1 cellular context compared by ENCODE assay signal in genomic region chr15:89900849-89901248, GRCh38.
TF ChIP-seq lines count a peak whose summit lies in the region.

No MANE protein-coding gene starts in this region.

TF ChIP-seq in IMR-90, 13 proteins besides CTCF, POLR2A, EP300 and RAD21 (continued from another document):
- TF ChIP-seq USF2 (IDR thresholded peaks at IDR 0.05; ENCODE audit: low read depth, low read length) (no peak), FOS (IDR thresholded peaks at IDR 0.05; ENCODE audit: low read depth, low read length) (no peak), BHLHE40 (IDR thresholded peaks at IDR 0.05; ENCODE audit: low read depth, low read length) (no peak), MAZ (IDR thresholded peaks at IDR 0.05; ENCODE audit: borderline replicate concordance, low read depth, low read length) (no peak), RCOR1 (IDR thresholded peaks at IDR 0.05; ENCODE audit: insufficient replicate concordance, low read length) (no peak), ELK1 (IDR thresholded peaks at IDR 0.05; ENCODE audit: borderline replicate concordance, low read depth, low read length) (no peak), SMC3 (IDR thresholded peaks at IDR 0.05; ENCODE audit: low read depth, low read length) (no peak), MAFK (IDR thresholded peaks at IDR 0.05; ENCODE audit: low read depth, low read length) (no peak), MXI1 (IDR thresholded peaks at IDR 0.05; ENCODE audit: borderline replicate concordance, low read depth, low read length) (no peak), CEBPB (IDR thresholded peaks at IDR 0.05; ENCODE audit: low read depth, low read length) (no peak)
